ENCODE assay signal across 8 cellular contexts in the genomic region with DNA sequence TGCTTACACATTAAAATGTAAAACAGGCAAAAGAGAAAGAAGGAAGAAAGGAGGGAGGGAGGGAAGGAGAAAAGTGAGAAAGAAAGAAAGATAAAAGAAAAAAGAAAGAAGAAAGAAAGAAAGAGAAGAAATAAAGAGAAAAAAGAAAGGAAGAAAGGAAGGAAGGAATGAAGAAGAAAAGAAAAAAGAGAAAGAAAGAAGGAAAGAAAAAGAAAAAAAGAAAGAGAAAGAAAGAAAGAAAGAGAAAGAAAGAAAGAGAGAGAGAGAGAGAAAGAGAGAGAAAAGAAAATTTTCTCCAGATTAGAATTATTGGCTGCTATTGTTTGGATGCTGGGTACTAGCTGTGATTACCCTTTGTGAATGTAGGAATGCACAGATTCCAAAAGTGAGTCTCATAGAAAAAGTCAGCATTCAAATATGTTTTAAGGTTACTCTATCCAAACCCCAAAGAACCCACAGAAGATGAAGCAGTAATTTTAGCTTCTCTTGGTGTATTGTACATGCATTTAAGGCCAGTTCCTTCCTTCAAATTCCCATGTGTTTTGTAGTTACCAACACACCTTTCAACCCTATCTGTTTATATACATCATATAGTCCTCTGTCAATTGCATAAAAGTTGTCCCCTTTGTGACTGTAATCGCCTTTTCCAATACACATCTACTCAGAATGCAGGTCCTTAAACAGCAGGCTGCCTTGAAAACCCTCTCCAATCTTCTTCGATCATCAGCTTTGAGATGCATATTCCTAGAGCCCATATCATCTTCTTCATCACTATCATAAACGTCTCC. TPM values are rescaled to one million over a fixed set of nuclear protein-coding genes. Genes with fewer than 3 reads are reported as not detected.
DNase-seq lines count a peak whose midpoint lies in the region; ATAC-seq and TF ChIP-seq lines count a peak whose summit lies in the region.

No MANE protein-coding gene starts in this region.

- TF ChIP-seq CTCF in C4-2B (conservative IDR thresholded peaks at IDR 0.05) (no peak), GM23338 (conservative IDR thresholded peaks at IDR 0.05; ENCODE audit: low read depth in 2 of 2) (no peak), VCaP (conservative IDR thresholded peaks at IDR 0.05) (no peak)

- peaks cover 13% of the 10 kb centered on the region; the same call in 1 of the 2 replicates for H3K79me2 ChIP-seq in GM23338 (replicated peaks; ENCODE audit: insufficient read depth)

- peaks cover 26% of the 10 kb centered on the region for H3K4me1 ChIP-seq in GM23338 (ENCODE audit: insufficient read depth)

- H3K4me1 Mint-ChIP-seq in GM23338, result peaks cover 25% of the 10 kb centered on the region

- peak overlapping the region; percentile 84 for H3K4me2 ChIP-seq in GM23338

- H3K27me3 ChIP-seq in GM23338 (ENCODE audit: insufficient read depth), result peaks cover 4% of the 10 kb centered on the region; the same call in 1 of the 2 replicates

- H4K20me1 ChIP-seq in GM23338 (replicated peaks; ENCODE audit: insufficient read depth), result no peaks in the 10 kb centered on the region

- no peaks in the 10 kb centered on the region for H3K9me2 ChIP-seq in GM23338 (ENCODE audit: insufficient read depth)

- DNase-seq in GM23338 (ENCODE audit: low spot score) (peak; percentile 13), globus pallidus (ENCODE audit: low spot score) (peak; percentile 18), skeletal muscle cell (ENCODE audit: low read depth) (no peak)
- DNase-seq in activated CD8-positive, alpha-beta memory T cell treated with anti-CD3 and anti-CD28 coated beads for 24 hours, result no peak

- peak overlapping the region; percentile 63 for H3K4me3 ChIP-seq in GM23338
- H3K4me3 ChIP-seq in skeletal muscle cell (ENCODE audit: low read depth, low read length), result peak overlapping the region; percentile 85

- peaks cover 21% of the 10 kb centered on the region for H3K36me3 Mint-ChIP-seq in GM23338 (ENCODE audit: low read depth)

- ATAC-seq in GM23338 (no peak), HG02973 (IDR thresholded peaks at IDR 0.05; ENCODE audit: unreplicated experiment) (no peak), GM19023 (IDR thresholded peaks at IDR 0.05; ENCODE audit: unreplicated experiment) (no peak)

- H3K4me3 Mint-ChIP-seq in GM23338, result peak overlapping the region; percentile 92

- H3K27ac ChIP-seq in C4-2B, result peak overlapping the region; percentile 72
- H3K27ac ChIP-seq in GM23338 (ENCODE audit: low read depth), result peak overlapping the region; percentile 91
- peak overlapping the region; percentile 89 for H3K27ac ChIP-seq in VCaP

- peaks cover 7% of the 10 kb centered on the region; the same call in 1 of the 2 replicates for H3F3A ChIP-seq in GM23338 (replicated peaks; ENCODE audit: low read depth)

- peaks cover 14% of the 10 kb centered on the region for H3K27me3 Mint-ChIP-seq in GM23338 (ENCODE audit: insufficient read depth, low read depth, poor library complexity)

- peaks cover 13% of the 10 kb centered on the region for H3K9me3 Mint-ChIP-seq in GM23338

- H3K27ac Mint-ChIP-seq in GM23338, result peak overlapping the region; percentile 96

- peak overlapping the region; percentile 84 for H2AFZ ChIP-seq in GM23338

- H3K36me3 ChIP-seq in GM23338 (ENCODE audit: insufficient read depth), result no peaks in the 10 kb centered on the region

TF ChIP-seq in GM23338, 12 proteins besides CTCF, POLR2A, EP300 and RAD21:
- TF ChIP-seq NANOG (IDR thresholded peaks at IDR 0.05; ENCODE audit: borderline replicate concordance), result no peak
- TF ChIP-seq CREB1 (CRISPR knock-in tag; IDR thresholded peaks at IDR 0.05; ENCODE audit: low read depth), result no peak

RNA-seq across cellular contexts. Expression of a gene that starts 0.8 kb away (rescaled TPM):
- total RNA-seq in GM23338 (2014; rRNA removed; shearing (Covaris generic)), result 31.7 and 38.1 TPM in 2 replicates
- polyA plus RNA-seq in GM23338 (2016; fragmentation: Nextera tagmentation; extraction: Ambion mirVana), result 18.9 and 23.0 TPM in 2 replicates

RNA-seq across cellular contexts. Expression of a gene that starts 30.1 kb away (rescaled TPM):
- total RNA-seq in GM23338 (2014; rRNA removed; shearing (Covaris generic)), result 13.8 and 14.7 TPM in 2 replicates
- polyA plus RNA-seq in GM23338 (2016; fragmentation: Nextera tagmentation; extraction: Ambion mirVana), result 4.2 and 4.3 TPM in 2 replicates

RNA-seq across cellular contexts. Expression of a gene that starts 34.8 kb away (rescaled TPM):
- 27.9 and 30.6 TPM in 2 replicates for total RNA-seq in GM23338 (2014; rRNA removed; shearing (Covaris generic))
- polyA plus RNA-seq in GM23338 (2016; fragmentation: Nextera tagmentation; extraction: Ambion mirVana), result 28.2 and 40.7 TPM in 2 replicates

RNA-seq across cellular contexts. Expression of a gene that starts 55.8 kb away (rescaled TPM):
- 0.90 TPM in 1 of 2 replicates, not detected in the other for total RNA-seq in GM23338 (2014; rRNA removed; shearing (Covaris generic))
- 0.27 TPM in 1 of 2 replicates, not detected in the other for polyA plus RNA-seq in GM23338 (2016; fragmentation: Nextera tagmentation; extraction: Ambion mirVana)

Comparison
In these comparisons a context has a peak if more than half of its experiments do, and no peak if none do; other contexts are left out.
1. DNase-seq: peak in GM23338 (single experiment) and globus pallidus (single experiment); none in skeletal muscle cell (single experiment) and activated CD8-positive, alpha-beta memory T cell treated with anti-CD3 and anti-CD28 coated beads for 24 hours (single experiment).
2. Peak in every context shown above with its lines, with median percentiles within 50 percentile points of each other: H3K27ac ChIP-seq.